Comparison of ENCODE assay signal across 11 cellular contexts in the genomic region with DNA sequence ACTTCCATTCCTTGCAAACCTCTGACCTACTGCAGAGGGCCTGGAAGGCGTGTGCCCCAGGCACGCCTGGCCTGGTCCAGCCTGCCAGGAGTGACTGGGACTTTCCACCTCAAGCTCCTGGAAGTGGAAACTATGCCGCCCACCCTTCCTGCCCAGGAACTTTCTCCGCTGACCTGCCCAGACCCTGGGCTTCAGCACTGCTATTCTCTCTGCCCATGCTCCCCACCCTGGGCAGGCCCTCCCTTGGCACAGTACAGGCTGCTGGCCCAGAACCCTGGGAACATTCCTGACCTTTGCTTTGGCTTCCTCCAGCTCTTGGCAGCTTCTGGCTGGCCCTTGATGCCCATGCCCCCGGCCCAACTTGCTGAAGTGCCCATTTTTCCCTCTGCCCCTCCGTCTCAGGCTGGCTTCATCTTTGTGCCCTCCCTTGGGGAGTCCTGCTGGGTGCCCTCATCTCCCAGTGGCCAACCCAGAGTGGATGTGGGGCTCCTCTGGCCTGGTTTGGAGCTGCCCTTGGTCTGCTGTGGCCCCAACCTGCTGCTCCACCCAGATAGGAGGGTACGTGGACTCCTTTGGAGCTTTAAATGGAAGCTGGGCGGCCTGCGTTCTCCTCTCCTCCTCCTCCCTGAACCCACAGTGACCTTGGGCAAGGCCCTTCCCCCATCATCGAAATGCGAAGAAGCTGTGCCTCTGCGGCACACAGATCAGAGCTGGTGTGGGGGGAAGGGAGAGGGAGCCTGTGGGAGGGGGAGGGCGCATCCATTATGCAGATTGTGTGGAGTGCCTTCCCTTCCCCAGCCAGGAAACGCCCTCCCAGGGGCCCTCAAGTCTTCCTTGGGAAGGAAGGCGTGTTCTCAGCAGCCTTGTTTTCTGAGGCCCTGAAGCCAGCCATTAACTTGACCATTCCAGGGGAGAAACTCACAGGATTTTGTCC. TPM values are rescaled to one million over a fixed set of nuclear protein-coding genes. Genes with fewer than 3 reads are reported as not detected.
DNase-seq lines count a peak whose midpoint lies in the region; ATAC-seq, FAIRE-seq and TF ChIP-seq lines count a peak whose summit lies in the region.
"Had no signal": no experiment of that assay in that cellular context is flagged by ENCODE, and none has a peak within 500 bp of the region (broad histone marks: within the 10 kb centered on the region; RNA-seq: fewer than 3 reads in every experiment).

No MANE protein-coding gene starts in this region.

- H4K20me1 ChIP-seq in K562 (replicated peaks; ENCODE audit: control insufficient read depth, insufficient read depth, low read length) = no peaks in the 10 kb centered on the region
- H4K20me1 ChIP-seq: BLaER1 had no signal

- intact Hi-C loops in K562 (cut with micrococcal nuclease) = no loop called here
- intact Hi-C loops in posterior vena cava (cut with DNase I) = no loop called here
- intact Hi-C loops in activated naive CD4-positive, alpha-beta T cell treated with anti-CD3 and anti-CD28 coated beads for 36 hours (cut with micrococcal nuclease) = no loop called here

- peak; percentile 78 for ATAC-seq in K562
- ATAC-seq in GM21381 (IDR thresholded peaks at IDR 0.05; ENCODE audit: unreplicated experiment) = no peak
- ATAC-seq: activated CD8-positive, alpha-beta T cell treated with anti-CD3 and anti-CD28 coated beads for 36 hours had no signal

- TF ChIP-seq RAD21 in K562 (CRISPR knock-in tag; conservative IDR thresholded peaks at IDR 0.05 in 1 of 2, IDR thresholded peaks at IDR 0.05 in 1 of 2) = no peak

- H3K27ac ChIP-seq in K562 (ENCODE audit: extremely low read depth, low read depth, low read length) = peak overlapping the region; percentile 82
- H3K27ac ChIP-seq: BLaER1 had no signal

- no TSS peak for BruUV-seq in K562 (replicated peaks; lab: Mats Ljungman, UMichigan)

- CTCF ChIA-PET in K562 (lab: Yijun Ruan, JAX; ENCODE audit: low intra/inter-chr PET ratio) = no interaction called here
- CTCF ChIA-PET in activated naive CD4-positive, alpha-beta T cell treated with anti-CD3 and anti-CD28 coated beads for 36 hours (lab: Charles Lee) = interaction anchor here (1.2 kb wide), 2 partner anchors 9 to 12 kb away, joined by 3 to 8 read pairs; no protein-coding TSS in a partner anchor

- no peak overlapping the region for H3K4me3 Mint-ChIP-seq in activated naive CD4-positive, alpha-beta T cell treated with anti-CD3 and anti-CD28 coated beads for 36 hours
- H3K4me3 Mint-ChIP-seq: activated CD8-positive, alpha-beta T cell treated with anti-CD3 and anti-CD28 coated beads for 36 hours had no signal

- peak overlapping the region; percentile 46 for H3K4me2 ChIP-seq in K562 (ENCODE audit: insufficient read depth, low read length)
- H3K4me2 ChIP-seq: BLaER1 had no signal

- peaks cover 20% of the 10 kb centered on the region for H3K4me1 Mint-ChIP-seq in activated naive CD4-positive, alpha-beta T cell treated with anti-CD3 and anti-CD28 coated beads for 36 hours (ENCODE audit: low read depth)

- H3K36me3 Mint-ChIP-seq in activated naive CD4-positive, alpha-beta T cell treated with anti-CD3 and anti-CD28 coated beads for 36 hours (ENCODE audit: low read depth) = peaks cover 4% of the 10 kb centered on the region

- H3K27me3 Mint-ChIP-seq in activated naive CD4-positive, alpha-beta T cell treated with anti-CD3 and anti-CD28 coated beads for 36 hours (ENCODE audit: low read depth) = no peaks in the 10 kb centered on the region
- H3K27me3 Mint-ChIP-seq: activated CD8-positive, alpha-beta T cell treated with anti-CD3 and anti-CD28 coated beads for 36 hours had no signal

- H3K9me3 ChIP-seq in K562 (replicated peaks; ENCODE audit: control insufficient read depth, insufficient read depth, low read depth, low read length) = 0 out of 2 replicates have a peak, but pooled peaks cover 3% of the 10 kb centered on the region

- H3K79me2 ChIP-seq in K562 (ENCODE audit: control insufficient read depth, insufficient read depth, low read length) = peaks cover 4% of the 10 kb centered on the region; the same call in 1 of the 3 replicates

- peak; percentile 95 for FAIRE-seq in K562 (lab: Jason Lieb, UNC)

- TF ChIP-seq POLR2A in K562 (conservative IDR thresholded peaks at IDR 0.05) = 0 out of 2 replicates have a peak, but pooled peaks have one; percentile 15

- peak overlapping the region; percentile 93 for H2AFZ ChIP-seq in K562 (ENCODE audit: low read depth, low read length)

- in situ Hi-C loops in Caki2 (cut with HindIII; ENCODE audit: low pct_unique_long_range_greater_than_20kb, low sequenced_read_pairs) = no loop called here
- in situ Hi-C loops in K562 (cut with MboI) = no loop called here

- TF ChIP-seq EP300 in K562 (IDR thresholded peaks at IDR 0.05; ENCODE audit: low read length) = peak; percentile 36; the same call in 1 of the 2 replicates

- DNase-seq in Caki2 (ENCODE audit: low read depth) (peak; percentile 93), K562 (ENCODE audit: extremely low read depth in 1 of 4, low spot score in 3 of 4) (peak; percentile 71 to 93 (median 78)), iPS DF 4.7 (ENCODE audit: extremely low read depth, low spot score) (peak; percentile 92), posterior vena cava (ENCODE audit: low spot score) (peak; percentile 91)
- no peak for DNase-seq in stimulated activated CD4-positive, alpha-beta T cell treated with anti-CD3 and anti-CD28 coated beads, Interleukin-1b, Interleukin-23, amount 100 ng/mL, for 48 hours
- DNase-seq in activated naive CD4-positive, alpha-beta T cell treated with anti-CD3 and anti-CD28 coated beads for 36 hours = no peak
- DNase-seq in activated CD4-positive, alpha-beta T cell treated with anti-CD3 and anti-CD28 coated beads for 4 hours = no peak
- DNase-seq: activated CD8-positive, alpha-beta T cell treated with anti-CD3 and anti-CD28 coated beads for 36 hours; stimulated activated CD4-positive, alpha-beta T cell treated with anti-CD3 and anti-CD28 coated beads, Interleukin-4, amount 100 ng/mL, for 24 hours had no signal

- H3K27ac Mint-ChIP-seq in activated naive CD4-positive, alpha-beta T cell treated with anti-CD3 and anti-CD28 coated beads for 36 hours = no peak overlapping the region
- H3K27ac Mint-ChIP-seq: activated CD8-positive, alpha-beta T cell treated with anti-CD3 and anti-CD28 coated beads for 36 hours had no signal

- no peaks in the 10 kb centered on the region for H3K9me1 ChIP-seq in K562 (ENCODE audit: control insufficient read depth, insufficient read depth, low read length)

- H3K4me3 ChIP-seq in K562 = no peak overlapping the region; the same call in 1 of the 2 replicates
- H3K4me3 ChIP-seq: BLaER1 had no signal

- peak overlapping the region; percentile 44 to 79 for H3K9ac ChIP-seq in K562 (ENCODE audit: insufficient read depth in 1 of 2, low read depth in 2 of 2, low read length in 2 of 2)
- H3K9ac ChIP-seq: BLaER1 had no signal

- 73% methylated on average over 5 of the region's 15 CpGs for WGBS in K562 (ENCODE audit: insufficient coverage, low coverage, missing lambda C conversion rate)

- peaks cover 50 to 52% of the 10 kb centered on the region in 2 experiments for H3K4me1 ChIP-seq in K562 (replicated peaks in 1 of 2; ENCODE audit: control insufficient read depth in 2 of 2, insufficient read depth in 2 of 2, low read length in 2 of 2)

- no peak for TF ChIP-seq CTCF in K562 (IDR thresholded peaks at IDR 0.05 in 2 of 3, conservative IDR thresholded peaks at IDR 0.05 in 1 of 3; ENCODE audit: insufficient read depth in 2 of 3, low read depth in 1 of 3, low read length in 3 of 3)

- no peaks in the 10 kb centered on the region for H3K36me3 ChIP-seq in K562 (ENCODE audit: control insufficient read depth, insufficient read depth, low read length)
- H3K36me3 ChIP-seq: BLaER1 had no signal

- peaks cover 12% of the 10 kb centered on the region for H3K9me3 Mint-ChIP-seq in activated naive CD4-positive, alpha-beta T cell treated with anti-CD3 and anti-CD28 coated beads for 36 hours

- POLR2A ChIA-PET in K562 (lab: Yijun Ruan, JAX) = interaction anchor here (0.7 kb wide), 3 partner anchors 13 to 282 kb away, joined by 3 to 4 read pairs (median 3); no protein-coding TSS in a partner anchor

- H3K27me3 ChIP-seq in K562 (ENCODE audit: control insufficient read depth in 2 of 2, insufficient read depth in 2 of 2, low read length in 2 of 2) = no peaks in the 10 kb centered on the region
- H3K27me3 ChIP-seq: BLaER1 had no signal

RNA-seq across cellular contexts. Expression of gene MMRN2, which starts 3.4 kb away (rescaled TPM):
- 4.8 and 14.5 TPM in 2 replicates for total RNA-seq in Caki2 (2014; rRNA removed; shearing (Covaris generic); ENCODE audit: low replicate concordance)
- total RNA-seq in K562 (2011; cell fraction: chromatin; rRNA removed; ENCODE audit: low replicate concordance) = 1.1 and 2.8 TPM in 2 replicates
- total RNA-seq in K562 (2011; cell fraction: nucleolus; rRNA removed) = 2.0 and 2.7 TPM in 2 replicates
- total RNA-seq in K562 (2011; cell fraction: nucleoplasm; rRNA removed) = 1.5 and 2.6 TPM in 2 replicates
- total RNA-seq in K562 (2014; rRNA removed) (0.90 and 1.7 TPM in 2 replicates), K562 (2014; rRNA removed; fragmentation: Illumina TruSeq; extraction: Trizol) (0.54 and 0.76 TPM in 2 replicates), K562 (2015; rRNA removed; fragmentation: Illumina TruSeq; extraction: Trizol) (1.2 and 1.5 TPM in 2 replicates), K562 (2021) (1.3 and 2.0 TPM in 2 replicates), posterior vena cava (10 to 100 TPM; 46.6 to 57.0 TPM)
- polyA plus RNA-seq in K562 (2011; rRNA removed) (0.68 and 1.6 TPM in 2 replicates), K562 (2014; fragmentation: Illumina TruSeq; extraction: Trizol) (0.73 and 1.4 TPM in 2 replicates), K562 (2014; fragmentation: Nextera tagmentation; extraction: Ambion mirVana) (under 1 TPM; 0.07 to 0.14 TPM), K562 (2014; rRNA removed) (1.9 and 2.2 TPM in 2 replicates)
- 0.60 and 1.9 TPM in 2 replicates for polyA plus RNA-seq in K562 (2011; cell fraction: cytosol; rRNA removed)
- polyA plus RNA-seq in K562 (2011; cell fraction: nucleus; rRNA removed) = 1.1 and 4.2 TPM in 2 replicates
- polyA plus RNA-seq in K562 (2012) = 0.80 and 0.83 TPM in 2 replicates
- polyA minus RNA-seq in K562 (2011; rRNA and poly(A)+ RNA removed) = 0.84 and 1.3 TPM in 2 replicates
- 1.1 and 2.6 TPM in 2 replicates for polyA minus RNA-seq in K562 (2011; cell fraction: cytosol; rRNA and poly(A)+ RNA removed)
- 0.54 and 0.56 TPM in 2 replicates for polyA minus RNA-seq in K562 (2011; cell fraction: nucleus; rRNA and poly(A)+ RNA removed)
- not detected for total RNA-seq in activated naive CD4-positive, alpha-beta T cell treated with anti-CD3 and anti-CD28 coated beads for 36 hours
- total RNA-seq: activated CD8-positive, alpha-beta T cell treated with anti-CD3 and anti-CD28 coated beads for 36 hours had no signal

RNA-seq across cellular contexts. Expression of gene SNCG, which starts 4.4 kb away (rescaled TPM):
- total RNA-seq in Caki2 (2014; rRNA removed; shearing (Covaris generic); ENCODE audit: low replicate concordance) = 245 and 315 TPM in 2 replicates
- 20.0 and 61.3 TPM in 2 replicates for total RNA-seq in K562 (2011; cell fraction: chromatin; rRNA removed; ENCODE audit: low replicate concordance)
- total RNA-seq in K562 (2011; cell fraction: nucleolus; rRNA removed) = 72.0 and 82.9 TPM in 2 replicates
- total RNA-seq in K562 (2011; cell fraction: nucleoplasm; rRNA removed) = 49.9 and 55.1 TPM in 2 replicates
- 135 and 142 TPM in 2 replicates for total RNA-seq in K562 (2014; rRNA removed)
- 16.7 and 27.3 TPM in 2 replicates for total RNA-seq in K562 (2014; rRNA removed; fragmentation: Illumina TruSeq; extraction: Trizol)
- total RNA-seq in K562 (2015; rRNA removed; fragmentation: Illumina TruSeq; extraction: Trizol) = 104 TPM in 2 replicates
- 86.6 and 93.6 TPM in 2 replicates for total RNA-seq in K562 (2021)
- 64.0 and 146 TPM in 2 replicates for polyA plus RNA-seq in K562 (2011; rRNA removed)
- polyA plus RNA-seq in K562 (2011; cell fraction: cytosol; rRNA removed) = 66.6 and 210 TPM in 2 replicates
- 63.9 and 189 TPM in 2 replicates for polyA plus RNA-seq in K562 (2011; cell fraction: nucleus; rRNA removed)
- polyA plus RNA-seq in K562 (2012) = 88.6 and 139 TPM in 2 replicates
- 45.5 and 108 TPM in 2 replicates for polyA plus RNA-seq in K562 (2014; fragmentation: Illumina TruSeq; extraction: Trizol)
- 10 to 100 TPM in 1 of 2 experiments, 1 to 10 TPM in 1; 9.8 to 34.3 TPM for polyA plus RNA-seq in K562 (2014; fragmentation: Nextera tagmentation; extraction: Ambion mirVana)
- 132 and 141 TPM in 2 replicates for polyA plus RNA-seq in K562 (2014; rRNA removed)
- 22.0 and 71.1 TPM in 2 replicates for polyA minus RNA-seq in K562 (2011; rRNA and poly(A)+ RNA removed)
- polyA minus RNA-seq in K562 (2011; cell fraction: cytosol; rRNA and poly(A)+ RNA removed) = 38.1 and 88.0 TPM in 2 replicates
- polyA minus RNA-seq in K562 (2011; cell fraction: nucleus; rRNA and poly(A)+ RNA removed) = 11.4 and 21.5 TPM in 2 replicates
- 10 to 100 TPM; 55.9 to 61.1 TPM for total RNA-seq in posterior vena cava
- total RNA-seq in activated naive CD4-positive, alpha-beta T cell treated with anti-CD3 and anti-CD28 coated beads for 36 hours = 1 to 10 TPM in 1 of 2 experiments, under 1 TPM in 1; 0.72 to 1.2 TPM
- total RNA-seq: activated CD8-positive, alpha-beta T cell treated with anti-CD3 and anti-CD28 coated beads for 36 hours had no signal

RNA-seq across cellular contexts. Expression of gene ADIRF, which starts 14.3 kb away (rescaled TPM):
- total RNA-seq in Caki2 (2014; rRNA removed; shearing (Covaris generic); ENCODE audit: low replicate concordance) = not detected in 2 replicates
- total RNA-seq in K562 (2011; cell fraction: chromatin; rRNA removed; ENCODE audit: low replicate concordance) = not detected in 2 replicates
- total RNA-seq in K562 (2011; cell fraction: nucleolus; rRNA removed) = not detected in 2 replicates
- not detected in 2 replicates for total RNA-seq in K562 (2011; cell fraction: nucleoplasm; rRNA removed)
- not detected in 2 replicates for total RNA-seq in K562 (2014; rRNA removed)
- total RNA-seq in K562 (2014; rRNA removed; fragmentation: Illumina TruSeq; extraction: Trizol) = not detected in 2 replicates
- total RNA-seq in K562 (2015; rRNA removed; fragmentation: Illumina TruSeq; extraction: Trizol) = not detected in 2 replicates
- total RNA-seq in K562 (2021) = 0.27 TPM in 1 of 2 replicates, not detected in the other
- polyA plus RNA-seq in K562 (2011; rRNA removed) = not detected in 2 replicates
- not detected in 2 replicates for polyA plus RNA-seq in K562 (2011; cell fraction: cytosol; rRNA removed)
- not detected in 2 replicates for polyA plus RNA-seq in K562 (2011; cell fraction: nucleus; rRNA removed)
- polyA plus RNA-seq in K562 (2012) = not detected in 2 replicates
- not detected in 2 replicates for polyA plus RNA-seq in K562 (2014; fragmentation: Illumina TruSeq; extraction: Trizol)
- under 1 TPM in 1 of 2 experiments, not detected in 1; 0.08 TPM for polyA plus RNA-seq in K562 (2014; fragmentation: Nextera tagmentation; extraction: Ambion mirVana)
- not detected in 2 replicates for polyA plus RNA-seq in K562 (2014; rRNA removed)
- polyA minus RNA-seq in K562 (2011; rRNA and poly(A)+ RNA removed) = not detected in 2 replicates
- polyA minus RNA-seq in K562 (2011; cell fraction: cytosol; rRNA and poly(A)+ RNA removed) = not detected in 2 replicates
- not detected in 2 replicates for polyA minus RNA-seq in K562 (2011; cell fraction: nucleus; rRNA and poly(A)+ RNA removed)
- 100 to 1,000 TPM; 188 to 212 TPM for total RNA-seq in posterior vena cava
- total RNA-seq in activated naive CD4-positive, alpha-beta T cell treated with anti-CD3 and anti-CD28 coated beads for 36 hours = not detected
- total RNA-seq: activated CD8-positive, alpha-beta T cell treated with anti-CD3 and anti-CD28 coated beads for 36 hours had no signal

Comparison
In these comparisons a context has a peak if more than half of its experiments do, and no peak if none do; other contexts are left out.
1. DNase-seq: peak in Caki2 (single experiment), K562 (4 of 4), iPS DF 4.7 (single experiment) and posterior vena cava (single experiment); none in stimulated activated CD4-positive, alpha-beta T cell treated with anti-CD3 and anti-CD28 coated beads, Interleukin-1b, Interleukin-23, amount 100 ng/mL, for 48 hours (single experiment), activated naive CD4-positive, alpha-beta T cell treated with anti-CD3 and anti-CD28 coated beads for 36 hours (single experiment) and activated CD4-positive, alpha-beta T cell treated with anti-CD3 and anti-CD28 coated beads for 4 hours (0 of 2).
2. RNA of gene SNCG, which starts 4.4 kb away (total RNA-seq): 245 to 315 TPM in Caki2, 16.7 to 142 TPM in K562 and 55.9 to 61.1 TPM in posterior vena cava; 0.72 to 1.2 TPM in activated naive CD4-positive, alpha-beta T cell treated with anti-CD3 and anti-CD28 coated beads for 36 hours; every median in the first group is over 4 times any median in the second.
3. RNA of gene ADIRF, which starts 14.3 kb away (total RNA-seq): 188 to 212 TPM in posterior vena cava; not detected in activated naive CD4-positive, alpha-beta T cell treated with anti-CD3 and anti-CD28 coated beads for 36 hours, not detected in Caki2 and 0.27 TPM in K562; every median in the first group is over 100 times any median in the second.